Comparison of ENCODE assay signal across 1 cellular context in genomic region chr7:130273081-130273699, GRCh38.
TF ChIP-seq lines count a peak whose summit lies in the region.

No MANE protein-coding gene starts in this region.

TF ChIP-seq in H1, 55 proteins besides CTCF, POLR2A, EP300 and RAD21 (continued from another document):
- no peak for TF ChIP-seq RNF2 (IDR thresholded peaks at IDR 0.05; ENCODE audit: borderline replicate concordance, low read depth, low read length, missing control alignments, poor library complexity, severe bottlenecking)
- peak; percentile 43; the same call in 1 of the 2 replicates for TF ChIP-seq SP4 (IDR thresholded peaks at IDR 0.05; ENCODE audit: low read length)
- TF ChIP-seq SIN3A (conservative IDR thresholded peaks at IDR 0.05 in 1 of 2, IDR thresholded peaks at IDR 0.05 in 1 of 2; ENCODE audit: low read depth in 1 of 2, low read length in 2 of 2) = no peak
- TF ChIP-seq TBP (IDR thresholded peaks at IDR 0.05; ENCODE audit: low read depth, low read length) = peak; percentile 88
- no peak for TF ChIP-seq BACH1 (IDR thresholded peaks at IDR 0.05; ENCODE audit: low read length)
- TF ChIP-seq EGR1 (IDR thresholded peaks at IDR 0.05; ENCODE audit: borderline replicate concordance, low read depth, low read length) = peak; percentile 48; the same call in 1 of the 2 replicates
- TF ChIP-seq E2F6 (IDR thresholded peaks at IDR 0.05) = peak; percentile 86
- TF ChIP-seq RBBP5 (IDR thresholded peaks at IDR 0.05; ENCODE audit: borderline replicate concordance, low read depth, low read length) = 0 out of 2 replicates have a peak, but pooled peaks have one; percentile 35
- TF ChIP-seq BRCA1 (IDR thresholded peaks at IDR 0.05; ENCODE audit: low read depth, low read length) = no peak
- 0 out of 2 replicates have a peak, but pooled peaks have one; percentile 45 for TF ChIP-seq PHF8 (conservative IDR thresholded peaks at IDR 0.05; ENCODE audit: low read depth, low read length)
- TF ChIP-seq SP1 (IDR thresholded peaks at IDR 0.05; ENCODE audit: low read depth, low read length) = 0 out of 2 replicates have a peak, but pooled peaks have one; percentile 46
- no peak for TF ChIP-seq EZH2 (IDR thresholded peaks at IDR 0.05; ENCODE audit: low read depth, low read length, severe bottlenecking)
- TF ChIP-seq FOSL1 (IDR thresholded peaks at IDR 0.05; ENCODE audit: insufficient read depth, low read depth, low read length) = no peak
- TF ChIP-seq GTF2F1 (IDR thresholded peaks at IDR 0.05; ENCODE audit: borderline replicate concordance, low read depth, low read length) = no peak
- peak; percentile 60; the same call in 1 of the 2 replicates for TF ChIP-seq ATF2 (IDR thresholded peaks at IDR 0.05; ENCODE audit: low read length)
- no peak for TF ChIP-seq SRF (IDR thresholded peaks at IDR 0.05; ENCODE audit: low read depth, low read length)
- no peak for TF ChIP-seq SIX5 (IDR thresholded peaks at IDR 0.05; ENCODE audit: low read depth, low read length)
- peak; percentile 88 for TF ChIP-seq MAX (IDR thresholded peaks at IDR 0.05)
- TF ChIP-seq ASH2L (IDR thresholded peaks at IDR 0.05; ENCODE audit: low read length) = peak; percentile 49
- TF ChIP-seq KDM5A (IDR thresholded peaks at IDR 0.05; ENCODE audit: low read length) = no peak
- no peak for TF ChIP-seq TEAD4 (IDR thresholded peaks at IDR 0.05; ENCODE audit: low read depth, low read length)
- TF ChIP-seq BCL11A (IDR thresholded peaks at IDR 0.05; ENCODE audit: low read depth in 2 of 2, low read length in 2 of 2) = no peak
- no peak for TF ChIP-seq RFX5 (IDR thresholded peaks at IDR 0.05; ENCODE audit: borderline replicate concordance, low read depth, low read length)
- no peak for TF ChIP-seq ZNF274 (IDR thresholded peaks at IDR 0.05; ENCODE audit: borderline replicate concordance, extremely low read depth, low read length)
- peak; percentile 55 for TF ChIP-seq CHD7 (IDR thresholded peaks at IDR 0.05; ENCODE audit: insufficient replicate concordance, low read length)
- TF ChIP-seq POU5F1 (IDR thresholded peaks at IDR 0.05; ENCODE audit: low read depth, low read length) = no peak
- TF ChIP-seq YY1 (IDR thresholded peaks at IDR 0.05; ENCODE audit: low read depth, low read length) = no peak
- no peak for TF ChIP-seq NANOG (IDR thresholded peaks at IDR 0.05; ENCODE audit: insufficient read depth, low read depth, low read length, poor library complexity, severe bottlenecking)
- no peak for TF ChIP-seq CBX5 (IDR thresholded peaks at IDR 0.05; ENCODE audit: low read depth, low read length)
- no peak for TF ChIP-seq CBX8 (IDR thresholded peaks at IDR 0.05; ENCODE audit: borderline replicate concordance, low read depth, low read length)
- TF ChIP-seq SP2 (IDR thresholded peaks at IDR 0.05; ENCODE audit: low read length) = no peak
- TF ChIP-seq CHD1 (IDR thresholded peaks at IDR 0.05; ENCODE audit: low read depth, low read length) = no peak
- TF ChIP-seq TCF12 (IDR thresholded peaks at IDR 0.05; ENCODE audit: low read depth, low read length) = no peak
- peak; percentile 86 for TF ChIP-seq POLR2AphosphoS5 (IDR thresholded peaks at IDR 0.05; ENCODE audit: low read depth, low read length)
- peak; percentile 54 for TF ChIP-seq TAF7 (optimal IDR thresholded peaks at IDR 0.05; ENCODE audit: borderline replicate concordance, low read depth, low read length)
- no peak for TF ChIP-seq ATF3 (IDR thresholded peaks at IDR 0.05; ENCODE audit: insufficient read depth, low read depth, low read length)
